14 cellular contexts compared by ENCODE assay signal in genomic region chr14:41986726-41987125, GRCh38.
DNase-seq lines count a peak whose midpoint lies in the region; ATAC-seq and TF ChIP-seq lines count a peak whose summit lies in the region.
"Had no signal": no experiment of that assay in that cellular context is flagged by ENCODE, and none has a peak within 500 bp of the region (broad histone marks: within the 10 kb centered on the region; RNA-seq: fewer than 3 reads in every experiment).

No MANE protein-coding gene starts in this region.

- no peak overlapping the region for H3K9ac ChIP-seq in mammary epithelial cell (ENCODE audit: insufficient read depth, low read length)

- no peaks in the 10 kb centered on the region for H3K9me3 ChIP-seq in mammary epithelial cell (replicated peaks; ENCODE audit: insufficient read depth, low read length)
- H3K9me3 ChIP-seq: tibial nerve had no signal

- H3K4me3 ChIP-seq in mammary epithelial cell (replicated peaks in 1 of 3; ENCODE audit: insufficient read depth in 1 of 3, low read depth in 2 of 3, low read length in 3 of 3) = no peak overlapping the region
- H3K4me3 ChIP-seq: tibial nerve had no signal

- in situ Hi-C loops in mammary epithelial cell (cut with MboI; ENCODE audit: low sequenced_read_pairs in 2 of 2) = no loop called here

- dilution Hi-C loops in mammary epithelial cell (cut with HindIII; ENCODE audit: low sequenced_read_pairs) = no loop called here

- H4K20me1 ChIP-seq in mammary epithelial cell (ENCODE audit: insufficient read depth, low read length) = no peaks in the 10 kb centered on the region

- no peaks in the 10 kb centered on the region for H3K79me2 ChIP-seq in mammary epithelial cell (ENCODE audit: insufficient read depth, low read length)

- TF ChIP-seq CTCF in mammary epithelial cell (conservative IDR thresholded peaks at IDR 0.05 in 1 of 2, IDR thresholded peaks at IDR 0.05 in 1 of 2; ENCODE audit: extremely low read depth in 1 of 2, insufficient read depth in 1 of 2, low read depth in 1 of 2, low read length in 2 of 2) = no peak

- H2AFZ ChIP-seq in mammary epithelial cell (ENCODE audit: low read depth, low read length) = no peak overlapping the region

- no peaks in the 10 kb centered on the region for H3K36me3 ChIP-seq in mammary epithelial cell (ENCODE audit: insufficient read depth, low read length)
- H3K36me3 ChIP-seq: tibial nerve had no signal

- CTCF ChIA-PET in mammary epithelial cell (lab: Charles Lee; ENCODE audit: low non-redundant PET) = no interaction called here

- H3K4me1 ChIP-seq in mammary epithelial cell (ENCODE audit: insufficient read depth, low read length) = no peaks in the 10 kb centered on the region
- H3K4me1 ChIP-seq: tibial nerve had no signal

- peak overlapping the region; percentile 64 for H3K27ac Mint-ChIP-seq in stimulated activated memory B cell treated with anti-CD40 and anti-IgM and Interleukin-4, amounts not matched to agents 10 μg/mL and 1 μg/mL and 100 μg/mL, for 72 hours

- intact Hi-C loops in mammary epithelial cell (cut with micrococcal nuclease) = no loop called here

- H3K36me3 Mint-ChIP-seq in stimulated activated memory B cell treated with anti-CD40 and anti-IgM and Interleukin-4, amounts not matched to agents 10 μg/mL and 1 μg/mL and 100 μg/mL, for 72 hours = no peaks in the 10 kb centered on the region

- no peaks in the 10 kb centered on the region for H3K27me3 Mint-ChIP-seq in stimulated activated memory B cell treated with anti-CD40 and anti-IgM and Interleukin-4, amounts not matched to agents 10 μg/mL and 1 μg/mL and 100 μg/mL, for 72 hours

- peaks cover 11% of the 10 kb centered on the region for H3K4me1 Mint-ChIP-seq in stimulated activated memory B cell treated with anti-CD40 and anti-IgM and Interleukin-4, amounts not matched to agents 10 μg/mL and 1 μg/mL and 100 μg/mL, for 72 hours

- no peak overlapping the region for H3K27ac ChIP-seq in mammary epithelial cell (ENCODE audit: insufficient read depth, low read depth, low read length)
- H3K27ac ChIP-seq: tibial nerve had no signal

- no peak overlapping the region for H3K4me3 Mint-ChIP-seq in stimulated activated memory B cell treated with anti-CD40 and anti-IgM and Interleukin-4, amounts not matched to agents 10 μg/mL and 1 μg/mL and 100 μg/mL, for 72 hours

- H3K27me3 ChIP-seq in mammary epithelial cell (ENCODE audit: insufficient read depth, low read length) = no peaks in the 10 kb centered on the region
- H3K27me3 ChIP-seq: tibial nerve had no signal

- peak; percentile 35 for ATAC-seq in stimulated activated memory B cell treated with anti-CD40 and anti-IgM and Interleukin-4, amounts not matched to agents 10 μg/mL and 1 μg/mL and 100 μg/mL, for 72 hours
- no peak for ATAC-seq in GM19397 (IDR thresholded peaks at IDR 0.05; ENCODE audit: unreplicated experiment)

- H3K9me3 Mint-ChIP-seq in stimulated activated memory B cell treated with anti-CD40 and anti-IgM and Interleukin-4, amounts not matched to agents 10 μg/mL and 1 μg/mL and 100 μg/mL, for 72 hours = peaks cover 6% of the 10 kb centered on the region

- no TSS peak for BruUV-seq in mammary epithelial cell (replicated peaks; lab: Mats Ljungman, UMichigan)

- H3K4me2 ChIP-seq in mammary epithelial cell (ENCODE audit: insufficient read depth, low read depth, low read length) = no peak overlapping the region

- DNase-seq in NCI-H1105 treated with DMSO at 0.1 percent for 48 hours (lab: John Stamatoyannopoulos, UW) (peak; percentile 56), NCI-H1105 (lab: John Stamatoyannopoulos, UW) (no peak), NCI-H69 (lab: John Stamatoyannopoulos, UW) (peak; percentile 73), mammary epithelial cell (peak; percentile 28), DMS79 treated with DMSO at 0.1 percent for 48 hours (lab: John Stamatoyannopoulos, UW) (no peak)
- no peak for DNase-seq in stimulated activated CD4-positive, alpha-beta T cell treated with anti-CD3 and anti-CD28 coated beads, Interleukin-4, amount 100 ng/mL, for 4 hours
- DNase-seq: activated CD4-positive, alpha-beta T cell treated with anti-CD3 and anti-CD28 coated beads, Interleukin-2, amount 50 U/mL, for 4 hours; COR-L47; mesendoderm; NCI-H2107; T-helper 1 cell had no signal

Comparison
In these comparisons a context has a peak if more than half of its experiments do, and no peak if none do; other contexts are left out.
1. DNase-seq: peak in NCI-H1105 treated with DMSO at 0.1 percent for 48 hours (single experiment), NCI-H69 (single experiment) and mammary epithelial cell (single experiment); none in NCI-H1105 (single experiment), DMS79 treated with DMSO at 0.1 percent for 48 hours (single experiment) and stimulated activated CD4-positive, alpha-beta T cell treated with anti-CD3 and anti-CD28 coated beads, Interleukin-4, amount 100 ng/mL, for 4 hours (0 of 2).